ENCODE assay signal across 7 cellular contexts in genomic region chr4:119641765-119642164, GRCh38.
"Had no signal": no experiment of that assay in that cellular context is flagged by ENCODE, and none has a peak within 500 bp of the region (broad histone marks: within the 10 kb centered on the region; RNA-seq: fewer than 3 reads in every experiment).

No MANE protein-coding gene starts in this region.

- H3K4me3 ChIP-seq: K562 had no signal

- H3K4me2 ChIP-seq: KMS-11 had no signal

- FAIRE-seq: HepG2, HTR-8/SVneo, K562 had no signal

- ATAC-seq: HepG2, K562 had no signal

- H3K27ac ChIP-seq: HL-60, KMS-11 had no signal

- H3K9ac ChIP-seq: KMS-11 had no signal

- DNase-seq: KBM-7, KG1 had no signal
